In the genomic region with DNA sequence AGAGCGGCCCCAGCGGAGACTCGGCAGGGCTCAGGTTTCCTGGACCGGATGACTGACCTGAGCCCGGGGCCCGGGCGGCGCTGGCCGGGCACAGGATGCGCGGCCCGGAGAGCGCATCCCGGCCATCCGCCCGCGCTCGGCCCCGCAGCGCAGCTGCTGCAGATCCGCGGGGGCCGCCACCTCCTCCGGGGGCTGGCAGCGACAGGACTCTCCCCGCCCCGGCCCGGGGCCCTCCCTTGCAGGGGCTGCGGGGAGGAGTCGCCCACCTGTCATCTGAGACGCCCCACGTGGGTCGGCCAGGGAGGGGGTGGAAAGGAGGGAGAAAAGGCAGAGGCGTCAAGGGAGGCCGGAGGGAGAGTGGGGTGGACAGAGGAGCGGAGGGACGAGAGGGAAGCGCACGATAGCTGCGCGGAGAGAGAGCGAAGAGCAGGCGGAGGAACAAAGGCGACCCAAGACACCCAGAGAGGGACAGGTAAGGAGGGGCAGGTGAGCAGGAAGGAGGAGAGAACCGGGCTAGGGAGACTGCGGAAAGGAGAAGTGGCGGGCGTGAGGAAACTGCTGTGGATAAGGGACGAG, we compare ENCODE assay signal across 1 cellular context.
A peak's percentile ranks its signal among the peaks of the same experiment; 100 is the strongest.
TF ChIP-seq lines count a peak whose summit lies in the region.

No MANE protein-coding gene starts in this region.

TF ChIP-seq in K562, 482 proteins besides CTCF, POLR2A, EP300 and RAD21 (continued from another document and continues in another):
- TF ChIP-seq, protein P1, sequence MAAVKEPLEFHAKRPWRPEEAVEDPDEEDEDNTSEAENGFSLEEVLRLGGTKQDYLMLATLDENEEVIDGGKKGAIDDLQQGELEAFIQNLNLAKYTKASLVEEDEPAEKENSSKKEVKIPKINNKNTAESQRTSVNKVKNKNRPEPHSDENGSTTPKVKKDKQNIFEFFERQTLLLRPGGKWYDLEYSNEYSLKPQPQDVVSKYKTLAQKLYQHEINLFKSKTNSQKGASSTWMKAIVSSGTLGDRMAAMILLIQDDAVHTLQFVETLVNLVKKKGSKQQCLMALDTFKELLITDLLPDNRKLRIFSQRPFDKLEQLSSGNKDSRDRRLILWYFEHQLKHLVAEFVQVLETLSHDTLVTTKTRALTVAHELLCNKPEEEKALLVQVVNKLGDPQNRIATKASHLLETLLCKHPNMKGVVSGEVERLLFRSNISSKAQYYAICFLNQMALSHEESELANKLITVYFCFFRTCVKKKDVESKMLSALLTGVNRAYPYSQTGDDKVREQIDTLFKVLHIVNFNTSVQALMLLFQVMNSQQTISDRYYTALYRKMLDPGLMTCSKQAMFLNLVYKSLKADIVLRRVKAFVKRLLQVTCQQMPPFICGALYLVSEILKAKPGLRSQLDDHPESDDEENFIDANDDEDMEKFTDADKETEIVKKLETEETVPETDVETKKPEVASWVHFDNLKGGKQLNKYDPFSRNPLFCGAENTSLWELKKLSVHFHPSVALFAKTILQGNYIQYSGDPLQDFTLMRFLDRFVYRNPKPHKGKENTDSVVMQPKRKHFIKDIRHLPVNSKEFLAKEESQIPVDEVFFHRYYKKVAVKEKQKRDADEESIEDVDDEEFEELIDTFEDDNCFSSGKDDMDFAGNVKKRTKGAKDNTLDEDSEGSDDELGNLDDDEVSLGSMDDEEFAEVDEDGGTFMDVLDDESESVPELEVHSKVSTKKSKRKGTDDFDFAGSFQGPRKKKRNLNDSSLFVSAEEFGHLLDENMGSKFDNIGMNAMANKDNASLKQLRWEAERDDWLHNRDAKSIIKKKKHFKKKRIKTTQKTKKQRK (IDR thresholded peaks at IDR 0.05; ENCODE audit: borderline replicate concordance, low read depth, low read length) = no peak
- TF ChIP-seq SMAD1 (IDR thresholded peaks at IDR 0.05; ENCODE audit: low read depth, low read length, partially characterized antibody) = no peak
- TF ChIP-seq RREB1 (CRISPR knock-in tag; IDR thresholded peaks at IDR 0.05) = peak; percentile 21; the same call in 1 of the 2 replicates
- no peak for TF ChIP-seq RUNX1 (IDR thresholded peaks at IDR 0.05; ENCODE audit: low read depth)
- 0 out of 2 replicates have a peak, but pooled peaks have one; percentile 60 for TF ChIP-seq HDGF (IDR thresholded peaks at IDR 0.05)
- TF ChIP-seq FOXP1 (CRISPR knock-in tag; IDR thresholded peaks at IDR 0.05) = peak; percentile 58; the same call in 1 of the 2 replicates
- peak; percentile 35 for TF ChIP-seq PHF20 (IDR thresholded peaks at IDR 0.05; ENCODE audit: partially characterized antibody)
- TF ChIP-seq, protein P2, sequence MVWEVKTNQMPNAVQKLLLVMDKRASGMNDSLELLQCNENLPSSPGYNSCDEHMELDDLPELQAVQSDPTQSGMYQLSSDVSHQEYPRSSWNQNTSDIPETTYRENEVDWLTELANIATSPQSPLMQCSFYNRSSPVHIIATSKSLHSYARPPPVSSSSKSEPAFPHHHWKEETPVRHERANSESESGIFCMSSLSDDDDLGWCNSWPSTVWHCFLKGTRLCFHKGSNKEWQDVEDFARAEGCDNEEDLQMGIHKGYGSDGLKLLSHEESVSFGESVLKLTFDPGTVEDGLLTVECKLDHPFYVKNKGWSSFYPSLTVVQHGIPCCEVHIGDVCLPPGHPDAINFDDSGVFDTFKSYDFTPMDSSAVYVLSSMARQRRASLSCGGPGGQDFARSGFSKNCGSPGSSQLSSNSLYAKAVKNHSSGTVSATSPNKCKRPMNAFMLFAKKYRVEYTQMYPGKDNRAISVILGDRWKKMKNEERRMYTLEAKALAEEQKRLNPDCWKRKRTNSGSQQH (CRISPR knock-in tag; IDR thresholded peaks at IDR 0.05) = peak; percentile 88
- TF ChIP-seq GTF2A2 (tag; IDR thresholded peaks at IDR 0.05) = no peak
- no peak for TF ChIP-seq CREM (IDR thresholded peaks at IDR 0.05; ENCODE audit: low read depth)
- no peak for TF ChIP-seq ZNF639 (CRISPR knock-in tag; conservative IDR thresholded peaks at IDR 0.05 in 1 of 2, IDR thresholded peaks at IDR 0.05 in 1 of 2)
- TF ChIP-seq, protein P3, sequence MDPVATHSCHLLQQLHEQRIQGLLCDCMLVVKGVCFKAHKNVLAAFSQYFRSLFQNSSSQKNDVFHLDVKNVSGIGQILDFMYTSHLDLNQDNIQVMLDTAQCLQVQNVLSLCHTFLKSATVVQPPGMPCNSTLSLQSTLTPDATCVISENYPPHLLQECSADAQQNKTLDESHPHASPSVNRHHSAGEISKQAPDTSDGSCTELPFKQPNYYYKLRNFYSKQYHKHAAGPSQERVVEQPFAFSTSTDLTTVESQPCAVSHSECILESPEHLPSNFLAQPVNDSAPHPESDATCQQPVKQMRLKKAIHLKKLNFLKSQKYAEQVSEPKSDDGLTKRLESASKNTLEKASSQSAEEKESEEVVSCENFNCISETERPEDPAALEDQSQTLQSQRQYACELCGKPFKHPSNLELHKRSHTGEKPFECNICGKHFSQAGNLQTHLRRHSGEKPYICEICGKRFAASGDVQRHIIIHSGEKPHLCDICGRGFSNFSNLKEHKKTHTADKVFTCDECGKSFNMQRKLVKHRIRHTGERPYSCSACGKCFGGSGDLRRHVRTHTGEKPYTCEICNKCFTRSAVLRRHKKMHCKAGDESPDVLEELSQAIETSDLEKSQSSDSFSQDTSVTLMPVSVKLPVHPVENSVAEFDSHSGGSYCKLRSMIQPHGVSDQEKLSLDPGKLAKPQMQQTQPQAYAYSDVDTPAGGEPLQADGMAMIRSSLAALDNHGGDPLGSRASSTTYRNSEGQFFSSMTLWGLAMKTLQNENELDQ (CRISPR knock-in tag; IDR thresholded peaks at IDR 0.05; ENCODE audit: borderline replicate concordance) = no peak
- TF ChIP-seq ZNF384 (IDR thresholded peaks at IDR 0.05; ENCODE audit: low read depth, low read length) = no peak
- no peak for TF ChIP-seq ZC3H11A (IDR thresholded peaks at IDR 0.05; ENCODE audit: low read depth, low read length)
- TF ChIP-seq CREB5 (CRISPR knock-in tag; IDR thresholded peaks at IDR 0.05) = no peak
- TF ChIP-seq SMARCA5 (IDR thresholded peaks at IDR 0.05) = peak; percentile 19; the same call in 1 of the 2 replicates
- TF ChIP-seq HNRNPH1 (optimal IDR thresholded peaks at IDR 0.05; ENCODE audit: low read depth, low read length) = no peak
- no peak for TF ChIP-seq POLR2H (tag; IDR thresholded peaks at IDR 0.05; ENCODE audit: low read depth)
- TF ChIP-seq HNRNPL (IDR thresholded peaks at IDR 0.05; ENCODE audit: low read depth, low read length) = no peak
- TF ChIP-seq ZNF586 (CRISPR knock-in tag; conservative IDR thresholded peaks at IDR 0.05) = no peak
- TF ChIP-seq L3MBTL2 (IDR thresholded peaks at IDR 0.05) = peak; percentile 90
- TF ChIP-seq YBX1 (IDR thresholded peaks at IDR 0.05) = no peak
- TF ChIP-seq ETV1 (tag; conservative IDR thresholded peaks at IDR 0.05; ENCODE audit: low read depth) = no peak
- TF ChIP-seq TRIM25 (IDR thresholded peaks at IDR 0.05; ENCODE audit: borderline replicate concordance) = peak; percentile 91; the same call in 1 of the 2 replicates
- no peak; the same call in 1 of the 2 replicates for TF ChIP-seq ZNF316 (IDR thresholded peaks at IDR 0.05)
- TF ChIP-seq KDM5B (IDR thresholded peaks at IDR 0.05; ENCODE audit: insufficient replicate concordance, low read depth, low read length) = peak; percentile 16
- no peak for TF ChIP-seq ZNF436 (CRISPR knock-in tag; IDR thresholded peaks at IDR 0.05)
- TF ChIP-seq GTF2B (IDR thresholded peaks at IDR 0.05; ENCODE audit: extremely low read depth, insufficient read length) = no peak
- TF ChIP-seq, protein P4, sequence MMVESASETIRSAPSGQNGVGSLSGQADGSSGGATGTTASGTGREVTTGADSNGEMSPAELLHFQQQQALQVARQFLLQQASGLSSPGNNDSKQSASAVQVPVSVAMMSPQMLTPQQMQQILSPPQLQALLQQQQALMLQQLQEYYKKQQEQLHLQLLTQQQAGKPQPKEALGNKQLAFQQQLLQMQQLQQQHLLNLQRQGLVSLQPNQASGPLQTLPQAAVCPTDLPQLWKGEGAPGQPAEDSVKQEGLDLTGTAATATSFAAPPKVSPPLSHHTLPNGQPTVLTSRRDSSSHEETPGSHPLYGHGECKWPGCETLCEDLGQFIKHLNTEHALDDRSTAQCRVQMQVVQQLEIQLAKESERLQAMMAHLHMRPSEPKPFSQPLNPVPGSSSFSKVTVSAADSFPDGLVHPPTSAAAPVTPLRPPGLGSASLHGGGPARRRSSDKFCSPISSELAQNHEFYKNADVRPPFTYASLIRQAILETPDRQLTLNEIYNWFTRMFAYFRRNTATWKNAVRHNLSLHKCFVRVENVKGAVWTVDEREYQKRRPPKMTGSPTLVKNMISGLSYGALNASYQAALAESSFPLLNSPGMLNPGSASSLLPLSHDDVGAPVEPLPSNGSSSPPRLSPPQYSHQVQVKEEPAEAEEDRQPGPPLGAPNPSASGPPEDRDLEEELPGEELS (CRISPR knock-in tag; IDR thresholded peaks at IDR 0.05; ENCODE audit: borderline replicate concordance) = no peak
- TF ChIP-seq ZBTB17 (CRISPR knock-in tag; IDR thresholded peaks at IDR 0.05) = 0 out of 2 replicates have a peak, but pooled peaks have one; percentile 7
- no peak for TF ChIP-seq POLR3G (IDR thresholded peaks at IDR 0.05; ENCODE audit: extremely low read depth, insufficient read length, insufficient replicate concordance)
- no peak for TF ChIP-seq ZNF140 (CRISPR knock-in tag; IDR thresholded peaks at IDR 0.05)
